Comparison of ENCODE assay signal across 8 cellular contexts in the genomic region with DNA sequence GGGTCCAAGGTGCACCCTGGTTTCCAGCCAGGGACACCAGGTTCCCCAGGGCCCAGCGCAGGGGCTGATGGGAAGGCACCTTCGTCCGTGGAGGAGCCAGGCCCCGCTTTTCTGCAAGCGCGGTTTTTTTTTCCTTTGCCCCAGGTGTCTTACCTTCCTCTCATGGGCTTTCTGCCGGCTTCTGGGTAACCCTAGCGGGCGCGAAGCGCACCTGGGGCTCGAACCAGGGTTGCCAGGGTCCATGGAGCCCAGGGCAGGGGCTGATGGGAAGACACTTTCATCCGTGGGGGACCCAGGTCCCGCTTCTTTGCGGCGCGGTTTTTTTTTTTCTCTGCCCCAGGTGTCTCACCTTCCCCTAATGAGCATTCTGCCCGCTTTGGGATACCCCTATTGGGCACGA.
A peak's percentile ranks its signal among the peaks of the same experiment; 100 is the strongest.
DNase-seq lines count a peak whose midpoint lies in the region; ATAC-seq, FAIRE-seq and TF ChIP-seq lines count a peak whose summit lies in the region.
"Not testable (repeated sequence)": the region's sequence is repeated elsewhere in the genome, so short reads cannot be mapped to it uniquely, and the experiment has no call there.

No MANE protein-coding gene starts in this region.

- CTCF ChIA-PET in Panc1 (lab: Charles Lee), result not testable (repeated sequence)

- not testable (repeated sequence) for H3K9ac ChIP-seq in colonic mucosa (ENCODE audit: low read depth in 2 of 2, low read length in 2 of 2)

- not testable (repeated sequence) for H3K27me3 ChIP-seq in Panc1 (ENCODE audit: control insufficient read depth, insufficient read depth, low read length); colonic mucosa; small intestine (ENCODE audit: control insufficient read depth in 2 of 2, insufficient read depth in 2 of 2, low read length in 2 of 2); thyroid gland

- BruUV-seq in Panc1 (replicated peaks; lab: Mats Ljungman, UMichigan), result not testable (repeated sequence)

- TF ChIP-seq POLR2A in thyroid gland (IDR thresholded peaks at IDR 0.05), result not testable (repeated sequence)

- H3K4me3 ChIP-seq in Panc1 (ENCODE audit: low read depth in 2 of 2, low read length in 2 of 2), result peak overlapping the region; percentile 20 to 47; a peak in 3 of 4 replicates
- not testable (repeated sequence) for H3K4me3 ChIP-seq in colonic mucosa; small intestine (ENCODE audit: low read depth in 1 of 2, low read length in 2 of 2); thyroid gland (replicated peaks in 1 of 3)

- H3K36me3 ChIP-seq in Panc1 (ENCODE audit: control insufficient read depth, insufficient read depth, low read length); colonic mucosa; small intestine (ENCODE audit: control insufficient read depth in 2 of 2, insufficient read depth in 2 of 2, low read length in 2 of 2); thyroid gland: not testable (repeated sequence)

- not testable (repeated sequence) for H3K9me3 ChIP-seq in Panc1 (ENCODE audit: control insufficient read depth, insufficient read depth, low read depth, low read length); colonic mucosa; small intestine (ENCODE audit: control insufficient read depth, low read depth); thyroid gland

- not testable (repeated sequence) for FAIRE-seq in small intestine (lab: Jason Lieb, UNC)

- DNase-seq in ELF-1 (ENCODE audit: low read depth, low spot score), result peak; percentile 0
- DNase-seq in Panc1 (ENCODE audit: low read depth, low spot score), result not testable (repeated sequence)
- DNase-seq in activated T-cell treated with anti-CD3 and anti-CD28 coated beads, Interleukin-2, amount 50 U/mL, for 1 hour, result peak; percentile 34
- DNase-seq in colonic mucosa, result peak; percentile 19
- peak; percentile 0 for DNase-seq in kidney tubule cell (ENCODE audit: low spot score)
- peak; percentile 9 for DNase-seq in mucosa of gallbladder (ENCODE audit: low spot score)
- peak; percentile 14 for DNase-seq in small intestine
- peak; percentile 3 to 4 for DNase-seq in thyroid gland

- TF ChIP-seq CTCF in Panc1 (IDR thresholded peaks at IDR 0.05); colonic mucosa (IDR thresholded peaks at IDR 0.05); thyroid gland (IDR thresholded peaks at IDR 0.05): not testable (repeated sequence)

- POLR2A ChIA-PET in Panc1 (lab: Charles Lee), result not testable (repeated sequence)

- intact Hi-C loops in Panc1 (cut with micrococcal nuclease; ENCODE audit: unreplicated experiment); colonic mucosa (cut with DNase I); thyroid gland (cut with DNase I): not testable (repeated sequence)

- ATAC-seq in Panc1, result not testable (repeated sequence)

- H3K4me1 ChIP-seq in Panc1 (ENCODE audit: control insufficient read depth, insufficient read depth, low read length); colonic mucosa; small intestine (ENCODE audit: control insufficient read depth in 2 of 2, insufficient read depth in 1 of 2, low read depth in 1 of 2, low read length in 1 of 2); thyroid gland: not testable (repeated sequence)

- WGBS in small intestine, 3 donors, result 14 to 29% (median 19%) methylated on average over 13 to 18 of the region's 19 CpGs
- WGBS in thyroid gland, 2 donors, result 31% methylated on average over 9 of the region's 19 CpGs; no CpG with 5 or more reads in 1 of the 2 donors

- in situ Hi-C loops in Panc1 (cut with HindIII; ENCODE audit: low pct_unique_long_range_greater_than_20kb, low sequenced_read_pairs), result not testable (repeated sequence)

- H3K27ac ChIP-seq in Panc1 (ENCODE audit: low read length); colonic mucosa; thyroid gland: not testable (repeated sequence)
- peak overlapping the region in 1 of 2 donors; percentile 14 for H3K27ac ChIP-seq in small intestine (ENCODE audit: low read depth in 1 of 2, low read length in 1 of 2)
